ENCODE assay signal across 1 cellular context in genomic region chr4:1412376-1413220, GRCh38.
TF ChIP-seq lines count a peak whose summit lies in the region.

No MANE protein-coding gene starts in this region.

TF ChIP-seq in SK-N-SH, 30 proteins besides CTCF, POLR2A, EP300 and RAD21 (continued from another document):
- no peak for TF ChIP-seq USF2 (IDR thresholded peaks at IDR 0.05; ENCODE audit: borderline replicate concordance, low read depth, low read length)
- no peak for TF ChIP-seq GATA2 (CRISPR knock-in tag; IDR thresholded peaks at IDR 0.05)
- no peak for TF ChIP-seq GABPA (IDR thresholded peaks at IDR 0.05; ENCODE audit: low read depth)
- no peak for TF ChIP-seq RCOR1 (IDR thresholded peaks at IDR 0.05; ENCODE audit: low read length)
- no peak for TF ChIP-seq FOXJ3 (CRISPR knock-in tag; IDR thresholded peaks at IDR 0.05)
- no peak for TF ChIP-seq EZH2phosphoT487 (IDR thresholded peaks at IDR 0.05; ENCODE audit: borderline replicate concordance, low read depth)
